ENCODE assay signal across 2 cellular contexts in genomic region chr5:96502247-96502646, GRCh38.
TF ChIP-seq lines count a peak whose summit lies in the region.

No MANE protein-coding gene starts in this region.

TF ChIP-seq in WTC11, 78 proteins besides CTCF, POLR2A, EP300 and RAD21 (continued from another document):
- no peak for TF ChIP-seq ZNF281 (CRISPR knock-in tag; IDR thresholded peaks at IDR 0.05)
- peak; percentile 91 for TF ChIP-seq HMGA2 (CRISPR knock-in tag; IDR thresholded peaks at IDR 0.05)
- no peak for TF ChIP-seq EMX1 (CRISPR knock-in tag; IDR thresholded peaks at IDR 0.05)
- TF ChIP-seq, protein P1, sequence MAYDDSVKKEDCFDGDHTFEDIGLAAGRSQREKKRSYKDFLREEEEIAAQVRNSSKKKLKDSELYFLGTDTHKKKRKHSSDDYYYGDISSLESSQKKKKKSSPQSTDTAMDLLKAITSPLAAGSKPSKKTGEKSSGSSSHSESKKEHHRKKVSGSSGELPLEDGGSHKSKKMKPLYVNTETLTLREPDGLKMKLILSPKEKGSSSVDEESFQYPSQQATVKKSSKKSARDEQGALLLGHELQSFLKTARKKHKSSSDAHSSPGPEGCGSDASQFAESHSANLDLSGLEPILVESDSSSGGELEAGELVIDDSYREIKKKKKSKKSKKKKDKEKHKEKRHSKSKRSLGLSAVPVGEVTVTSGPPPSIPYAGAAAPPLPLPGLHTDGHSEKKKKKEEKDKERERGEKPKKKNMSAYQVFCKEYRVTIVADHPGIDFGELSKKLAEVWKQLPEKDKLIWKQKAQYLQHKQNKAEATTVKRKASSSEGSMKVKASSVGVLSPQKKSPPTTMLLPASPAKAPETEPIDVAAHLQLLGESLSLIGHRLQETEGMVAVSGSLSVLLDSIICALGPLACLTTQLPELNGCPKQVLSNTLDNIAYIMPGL (CRISPR knock-in tag; IDR thresholded peaks at IDR 0.05), result no peak

TF ChIP-seq in GM23338, 12 proteins besides CTCF, POLR2A, EP300 and RAD21 (continued from another document):
- TF ChIP-seq, protein P2, sequence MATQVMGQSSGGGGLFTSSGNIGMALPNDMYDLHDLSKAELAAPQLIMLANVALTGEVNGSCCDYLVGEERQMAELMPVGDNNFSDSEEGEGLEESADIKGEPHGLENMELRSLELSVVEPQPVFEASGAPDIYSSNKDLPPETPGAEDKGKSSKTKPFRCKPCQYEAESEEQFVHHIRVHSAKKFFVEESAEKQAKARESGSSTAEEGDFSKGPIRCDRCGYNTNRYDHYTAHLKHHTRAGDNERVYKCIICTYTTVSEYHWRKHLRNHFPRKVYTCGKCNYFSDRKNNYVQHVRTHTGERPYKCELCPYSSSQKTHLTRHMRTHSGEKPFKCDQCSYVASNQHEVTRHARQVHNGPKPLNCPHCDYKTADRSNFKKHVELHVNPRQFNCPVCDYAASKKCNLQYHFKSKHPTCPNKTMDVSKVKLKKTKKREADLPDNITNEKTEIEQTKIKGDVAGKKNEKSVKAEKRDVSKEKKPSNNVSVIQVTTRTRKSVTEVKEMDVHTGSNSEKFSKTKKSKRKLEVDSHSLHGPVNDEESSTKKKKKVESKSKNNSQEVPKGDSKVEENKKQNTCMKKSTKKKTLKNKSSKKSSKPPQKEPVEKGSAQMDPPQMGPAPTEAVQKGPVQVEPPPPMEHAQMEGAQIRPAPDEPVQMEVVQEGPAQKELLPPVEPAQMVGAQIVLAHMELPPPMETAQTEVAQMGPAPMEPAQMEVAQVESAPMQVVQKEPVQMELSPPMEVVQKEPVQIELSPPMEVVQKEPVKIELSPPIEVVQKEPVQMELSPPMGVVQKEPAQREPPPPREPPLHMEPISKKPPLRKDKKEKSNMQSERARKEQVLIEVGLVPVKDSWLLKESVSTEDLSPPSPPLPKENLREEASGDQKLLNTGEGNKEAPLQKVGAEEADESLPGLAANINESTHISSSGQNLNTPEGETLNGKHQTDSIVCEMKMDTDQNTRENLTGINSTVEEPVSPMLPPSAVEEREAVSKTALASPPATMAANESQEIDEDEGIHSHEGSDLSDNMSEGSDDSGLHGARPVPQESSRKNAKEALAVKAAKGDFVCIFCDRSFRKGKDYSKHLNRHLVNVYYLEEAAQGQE (IDR thresholded peaks at IDR 0.05; ENCODE audit: unreplicated experiment), result no peak
- TF ChIP-seq NANOG (IDR thresholded peaks at IDR 0.05; ENCODE audit: borderline replicate concordance), result no peak
- no peak for TF ChIP-seq POLR2AphosphoS5 (IDR thresholded peaks at IDR 0.05; ENCODE audit: low read depth)
- TF ChIP-seq, protein P3, sequence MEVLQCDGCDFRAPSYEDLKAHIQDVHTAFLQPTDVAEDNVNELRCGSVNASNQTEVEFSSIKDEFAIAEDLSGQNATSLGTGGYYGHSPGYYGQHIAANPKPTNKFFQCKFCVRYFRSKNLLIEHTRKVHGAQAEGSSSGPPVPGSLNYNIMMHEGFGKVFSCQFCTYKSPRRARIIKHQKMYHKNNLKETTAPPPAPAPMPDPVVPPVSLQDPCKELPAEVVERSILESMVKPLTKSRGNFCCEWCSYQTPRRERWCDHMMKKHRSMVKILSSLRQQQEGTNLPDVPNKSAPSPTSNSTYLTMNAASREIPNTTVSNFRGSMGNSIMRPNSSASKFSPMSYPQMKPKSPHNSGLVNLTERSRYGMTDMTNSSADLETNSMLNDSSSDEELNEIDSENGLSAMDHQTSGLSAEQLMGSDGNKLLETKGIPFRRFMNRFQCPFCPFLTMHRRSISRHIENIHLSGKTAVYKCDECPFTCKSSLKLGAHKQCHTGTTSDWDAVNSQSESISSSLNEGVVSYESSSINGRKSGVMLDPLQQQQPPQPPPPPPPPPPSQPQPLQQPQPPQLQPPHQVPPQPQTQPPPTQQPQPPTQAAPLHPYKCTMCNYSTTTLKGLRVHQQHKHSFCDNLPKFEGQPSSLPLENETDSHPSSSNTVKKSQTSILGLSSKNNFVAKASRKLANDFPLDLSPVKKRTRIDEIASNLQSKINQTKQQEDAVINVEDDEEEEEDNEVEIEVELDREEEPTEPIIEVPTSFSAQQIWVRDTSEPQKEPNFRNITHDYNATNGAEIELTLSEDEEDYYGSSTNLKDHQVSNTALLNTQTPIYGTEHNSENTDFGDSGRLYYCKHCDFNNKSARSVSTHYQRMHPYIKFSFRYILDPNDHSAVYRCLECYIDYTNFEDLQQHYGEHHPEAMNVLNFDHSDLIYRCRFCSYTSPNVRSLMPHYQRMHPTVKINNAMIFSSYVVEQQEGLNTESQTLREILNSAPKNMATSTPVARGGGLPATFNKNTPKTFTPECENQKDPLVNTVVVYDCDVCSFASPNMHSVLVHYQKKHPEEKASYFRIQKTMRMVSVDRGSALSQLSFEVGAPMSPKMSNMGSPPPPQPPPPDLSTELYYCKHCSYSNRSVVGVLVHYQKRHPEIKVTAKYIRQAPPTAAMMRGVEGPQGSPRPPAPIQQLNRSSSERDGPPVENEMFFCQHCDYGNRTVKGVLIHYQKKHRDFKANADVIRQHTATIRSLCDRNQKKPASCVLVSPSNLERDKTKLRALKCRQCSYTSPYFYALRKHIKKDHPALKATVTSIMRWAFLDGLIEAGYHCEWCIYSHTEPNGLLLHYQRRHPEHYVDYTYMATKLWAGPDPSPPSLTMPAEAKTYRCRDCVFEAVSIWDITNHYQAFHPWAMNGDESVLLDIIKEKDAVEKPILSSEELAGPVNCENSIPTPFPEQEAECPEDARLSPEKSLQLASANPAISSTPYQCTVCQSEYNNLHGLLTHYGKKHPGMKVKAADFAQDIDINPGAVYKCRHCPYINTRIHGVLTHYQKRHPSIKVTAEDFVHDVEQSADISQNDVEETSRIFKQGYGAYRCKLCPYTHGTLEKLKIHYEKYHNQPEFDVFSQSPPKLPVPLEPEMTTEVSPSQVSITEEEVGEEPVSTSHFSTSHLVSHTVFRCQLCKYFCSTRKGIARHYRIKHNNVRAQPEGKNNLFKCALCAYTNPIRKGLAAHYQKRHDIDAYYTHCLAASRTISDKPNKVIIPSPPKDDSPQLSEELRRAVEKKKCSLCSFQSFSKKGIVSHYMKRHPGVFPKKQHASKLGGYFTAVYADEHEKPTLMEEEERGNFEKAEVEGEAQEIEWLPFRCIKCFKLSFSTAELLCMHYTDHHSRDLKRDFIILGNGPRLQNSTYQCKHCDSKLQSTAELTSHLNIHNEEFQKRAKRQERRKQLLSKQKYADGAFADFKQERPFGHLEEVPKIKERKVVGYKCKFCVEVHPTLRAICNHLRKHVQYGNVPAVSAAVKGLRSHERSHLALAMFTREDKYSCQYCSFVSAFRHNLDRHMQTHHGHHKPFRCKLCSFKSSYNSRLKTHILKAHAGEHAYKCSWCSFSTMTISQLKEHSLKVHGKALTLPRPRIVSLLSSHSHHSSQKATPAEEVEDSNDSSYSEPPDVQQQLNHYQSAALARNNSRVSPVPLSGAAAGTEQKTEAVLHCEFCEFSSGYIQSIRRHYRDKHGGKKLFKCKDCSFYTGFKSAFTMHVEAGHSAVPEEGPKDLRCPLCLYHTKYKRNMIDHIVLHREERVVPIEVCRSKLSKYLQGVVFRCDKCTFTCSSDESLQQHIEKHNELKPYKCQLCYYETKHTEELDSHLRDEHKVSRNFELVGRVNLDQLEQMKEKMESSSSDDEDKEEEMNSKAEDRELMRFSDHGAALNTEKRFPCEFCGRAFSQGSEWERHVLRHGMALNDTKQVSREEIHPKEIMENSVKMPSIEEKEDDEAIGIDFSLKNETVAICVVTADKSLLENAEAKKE (CRISPR knock-in tag; IDR thresholded peaks at IDR 0.05), result no peak
- no peak for TF ChIP-seq ZNF114 (CRISPR knock-in tag; IDR thresholded peaks at IDR 0.05)
